Comparison of ENCODE assay signal across 10 cellular contexts in genomic region chr19:12527034-12527836, GRCh38. TPM values are rescaled to one million over a fixed set of nuclear protein-coding genes. Genes with fewer than 3 reads are reported as not detected.
DNase-seq lines count a peak whose midpoint lies in the region; ATAC-seq, FAIRE-seq and TF ChIP-seq lines count a peak whose summit lies in the region.
"Had no signal": no experiment of that assay in that cellular context is flagged by ENCODE, and none has a peak within 500 bp of the region (broad histone marks: within the 10 kb centered on the region; RNA-seq: fewer than 3 reads in every experiment).

No MANE protein-coding gene starts in this region.

- H3K27me3 Mint-ChIP-seq in progenitor cell of endocrine pancreas: no peaks in the 10 kb centered on the region

- no peak overlapping the region for H3K9ac ChIP-seq in endothelial cell of umbilical vein (replicated peaks; ENCODE audit: extremely low read depth, insufficient read depth, low read length)

- H3K27me3 ChIP-seq in endothelial cell of umbilical vein (ENCODE audit: control insufficient read depth in 2 of 2, insufficient read depth in 2 of 2, low read length in 2 of 2) (no peaks in the 10 kb centered on the region), body of pancreas (no peaks in the 10 kb centered on the region)
- H3K27me3 ChIP-seq: adrenal gland, heart right ventricle had no signal

- CTCF ChIA-PET in endothelial cell of umbilical vein (lab: Charles Lee): no interaction called here

- peak; percentile 2 for DNase-seq in NCI-H1694 treated with DMSO at 0.1 percent for 48 hours (lab: John Stamatoyannopoulos, UW)
- no peak for DNase-seq in NCI-H1694 (lab: John Stamatoyannopoulos, UW)
- DNase-seq in MV-4-11 (lab: John Stamatoyannopoulos, UW): peak; percentile 32
- DNase-seq in endothelial cell of umbilical vein (ENCODE audit: low read depth, low spot score): peak; percentile 26
- DNase-seq in progenitor cell of endocrine pancreas (ENCODE audit: low spot score, unreplicated experiment): no peak
- no peak for DNase-seq in body of pancreas
- no peak for DNase-seq in pons (ENCODE audit: low spot score)
- DNase-seq: adrenal gland, heart right ventricle had no signal

- BruUV-seq in endothelial cell of umbilical vein (replicated peaks; lab: Mats Ljungman, UMichigan): TSS peak; percentile 11

- intact Hi-C loops in endothelial cell of umbilical vein (cut with micrococcal nuclease): no loop called here
- intact Hi-C loops in body of pancreas (cut with DNase I): no loop called here

- H3K27ac ChIP-seq in endothelial cell of umbilical vein (ENCODE audit: insufficient read depth, low read depth, low read length) (no peak overlapping the region), body of pancreas (no peak overlapping the region)
- H3K27ac ChIP-seq: adrenal gland, heart right ventricle had no signal

- dilution Hi-C loops in endothelial cell of umbilical vein (cut with MboI; ENCODE audit: extremely low pct_ligation_motif_present, low sequenced_read_pairs): no loop called here

- H3K4me2 ChIP-seq in endothelial cell of umbilical vein (ENCODE audit: insufficient read depth, low read length): no peak overlapping the region

- peak overlapping the region; percentile 84 for H3K27ac Mint-ChIP-seq in progenitor cell of endocrine pancreas

- ATAC-seq in body of pancreas (no peak), GM19324 (IDR thresholded peaks at IDR 0.05; ENCODE audit: low FRiP score, unreplicated experiment) (no peak)
- ATAC-seq: heart right ventricle had no signal

- H3K36me3 ChIP-seq in endothelial cell of umbilical vein (ENCODE audit: control insufficient read depth in 2 of 2, extremely low read depth in 1 of 2, insufficient read depth in 2 of 2, low read length in 2 of 2) (peaks cover 15 to 18% of the 10 kb centered on the region in 2 experiments), body of pancreas (replicated peaks in 1 of 2; ENCODE audit: insufficient read depth in 1 of 2, low read depth in 2 of 2) (peaks cover 25 to 30% of the 10 kb centered on the region in 2 donors)

- H4K20me1 ChIP-seq in endothelial cell of umbilical vein (replicated peaks; ENCODE audit: control insufficient read depth, extremely low read depth, insufficient read depth, low read length): no peaks in the 10 kb centered on the region

- POLR2A ChIA-PET in endothelial cell of umbilical vein (lab: Charles Lee): no interaction called here

- no peak overlapping the region for H3K4me3 Mint-ChIP-seq in progenitor cell of endocrine pancreas (ENCODE audit: low read depth)

- 92 to 97% methylated on average over 8 of the region's 8 CpGs for WGBS in body of pancreas, 2 donors

- H3K4me3 ChIP-seq in endothelial cell of umbilical vein (replicated peaks in 1 of 3; ENCODE audit: insufficient read depth in 1 of 3, low read depth in 1 of 3, low read length in 3 of 3) (no peak overlapping the region), body of pancreas (no peak overlapping the region)
- H3K4me3 ChIP-seq: heart right ventricle had no signal

- no peak for TF ChIP-seq CTCF in endothelial cell of umbilical vein (IDR thresholded peaks at IDR 0.05; ENCODE audit: extremely low read depth in 1 of 2, insufficient read depth in 1 of 2, low read depth in 1 of 2, low read length in 2 of 2)
- TF ChIP-seq CTCF in progenitor cell of endocrine pancreas (IDR thresholded peaks at IDR 0.05; ENCODE audit: unreplicated experiment): no peak
- no peak for TF ChIP-seq CTCF in body of pancreas (IDR thresholded peaks at IDR 0.05)

- H3K9me3 Mint-ChIP-seq in progenitor cell of endocrine pancreas (ENCODE audit: low read depth): peaks cover 66% of the 10 kb centered on the region

- H3K4me1 Mint-ChIP-seq in progenitor cell of endocrine pancreas (ENCODE audit: low read depth): no peaks in the 10 kb centered on the region

- no peaks in the 10 kb centered on the region for H3K4me1 ChIP-seq in endothelial cell of umbilical vein (ENCODE audit: control insufficient read depth, extremely low read depth, insufficient read depth, low read length)
- H3K4me1 ChIP-seq in body of pancreas: no peaks in the 10 kb centered on the region
- H3K4me1 ChIP-seq: adrenal gland, heart right ventricle had no signal

- no peak for TF ChIP-seq POLR2A in endothelial cell of umbilical vein (IDR thresholded peaks at IDR 0.05; ENCODE audit: low read depth, low read length)
- TF ChIP-seq POLR2A in body of pancreas (IDR thresholded peaks at IDR 0.05): no peak

- peaks cover 1% of the 10 kb centered on the region for H3K79me2 ChIP-seq in endothelial cell of umbilical vein (ENCODE audit: control insufficient read depth, insufficient read depth, low read length)

- H3K9me1 ChIP-seq in endothelial cell of umbilical vein (replicated peaks; ENCODE audit: control insufficient read depth, extremely low read depth, insufficient read depth, low read length): no peaks in the 10 kb centered on the region

- peaks cover 86% of the 10 kb centered on the region for H3K36me3 Mint-ChIP-seq in progenitor cell of endocrine pancreas (ENCODE audit: insufficient read depth)

- H3K9me3 ChIP-seq in endothelial cell of umbilical vein (replicated peaks; ENCODE audit: control insufficient read depth, insufficient read depth, low read length) (peaks cover 39% of the 10 kb centered on the region), body of pancreas (peaks cover 0 to 80% (median 6%) of the 10 kb centered on the region in 3 donors)

- H2AFZ ChIP-seq in endothelial cell of umbilical vein (ENCODE audit: low read depth, low read length): no peak overlapping the region

- FAIRE-seq in endothelial cell of umbilical vein (lab: Jason Lieb, UNC): no peak

TF ChIP-seq in endothelial cell of umbilical vein, 7 proteins besides CTCF, POLR2A, EP300 and RAD21:
- TF ChIP-seq JUN (IDR thresholded peaks at IDR 0.05; ENCODE audit: borderline replicate concordance, insufficient read depth, insufficient read length, low read depth) (no peak), MYC (IDR thresholded peaks at IDR 0.05; ENCODE audit: low read depth, low read length) (no peak), POLR2AphosphoS5 (IDR thresholded peaks at IDR 0.05; ENCODE audit: insufficient read depth, low read depth, low read length) (no peak), GATA2 (IDR thresholded peaks at IDR 0.05; ENCODE audit: insufficient read depth, insufficient read length, low read depth, low read length) (no peak), EZH2 (IDR thresholded peaks at IDR 0.05; ENCODE audit: borderline replicate concordance, low read depth, low read length, severe bottlenecking) (no peak), MAX (IDR thresholded peaks at IDR 0.05; ENCODE audit: insufficient read depth, insufficient read length) (no peak), FOS (IDR thresholded peaks at IDR 0.05; ENCODE audit: borderline replicate concordance, insufficient read depth, low read length) (no peak)
TF ChIP-seq in endothelial cell of umbilical vein: peak in this region for 0.

RNA-seq across cellular contexts. Expression of gene ZNF564, which starts 24.0 kb away (rescaled TPM):
- total RNA-seq in endothelial cell of umbilical vein: 6.5 and 7.1 TPM in 2 replicates
- 1.0 and 1.5 TPM in 2 replicates for polyA plus RNA-seq in endothelial cell of umbilical vein
- 1.8 and 2.0 TPM in 2 replicates for polyA plus RNA-seq in endothelial cell of umbilical vein (2011; cell fraction: cytosol; rRNA removed)
- polyA plus RNA-seq in endothelial cell of umbilical vein (2011; cell fraction: nucleus; rRNA removed): 3.7 and 4.8 TPM in 2 replicates
- polyA plus RNA-seq in endothelial cell of umbilical vein (2012): 3.4 and 4.3 TPM in 2 replicates
- 3.0 and 3.7 TPM in 2 replicates for polyA minus RNA-seq in endothelial cell of umbilical vein
- 1.5 TPM for polyA minus RNA-seq in endothelial cell of umbilical vein (2011; cell fraction: cytosol; rRNA and poly(A)+ RNA removed)
- polyA minus RNA-seq in endothelial cell of umbilical vein (2011; cell fraction: nucleus; rRNA and poly(A)+ RNA removed): 8.2 and 8.7 TPM in 2 replicates
- 18.9 and 23.1 TPM in 2 replicates for total RNA-seq in progenitor cell of endocrine pancreas
- total RNA-seq in body of pancreas: 10 to 100 TPM in 1 of 2 donors, 1 to 10 TPM in 1; 5.2 to 14.2 TPM

RNA-seq across cellular contexts. Expression of gene ZNF709, which starts 42.6 kb away (rescaled TPM):
- 1.4 and 1.8 TPM in 2 replicates for total RNA-seq in endothelial cell of umbilical vein
- polyA plus RNA-seq in endothelial cell of umbilical vein: 0.65 and 1.0 TPM in 2 replicates
- polyA plus RNA-seq in endothelial cell of umbilical vein (2011; cell fraction: cytosol; rRNA removed): 0.59 and 0.62 TPM in 2 replicates
- 0.76 and 1.3 TPM in 2 replicates for polyA plus RNA-seq in endothelial cell of umbilical vein (2011; cell fraction: nucleus; rRNA removed)
- polyA plus RNA-seq in endothelial cell of umbilical vein (2012): 0.23 and 0.36 TPM in 2 replicates
- polyA minus RNA-seq in endothelial cell of umbilical vein: 1.5 and 1.7 TPM in 2 replicates
- not detected for polyA minus RNA-seq in endothelial cell of umbilical vein (2011; cell fraction: cytosol; rRNA and poly(A)+ RNA removed)
- polyA minus RNA-seq in endothelial cell of umbilical vein (2011; cell fraction: nucleus; rRNA and poly(A)+ RNA removed): 1.7 and 1.9 TPM in 2 replicates
- total RNA-seq in progenitor cell of endocrine pancreas: 5.8 and 9.1 TPM in 2 replicates
- total RNA-seq in body of pancreas: 1 to 10 TPM; 2.3 to 3.1 TPM

Comparison
In these comparisons a context has a peak if more than half of its experiments do, and no peak if none do; other contexts are left out.
1. DNase-seq: peak in NCI-H1694 treated with DMSO at 0.1 percent for 48 hours (single experiment), MV-4-11 (single experiment) and endothelial cell of umbilical vein (single experiment); none in NCI-H1694 (single experiment), progenitor cell of endocrine pancreas (single experiment), body of pancreas (0 of 4) and pons (single experiment).